Comparison of ENCODE assay signal across 1 cellular context in the genomic region with DNA sequence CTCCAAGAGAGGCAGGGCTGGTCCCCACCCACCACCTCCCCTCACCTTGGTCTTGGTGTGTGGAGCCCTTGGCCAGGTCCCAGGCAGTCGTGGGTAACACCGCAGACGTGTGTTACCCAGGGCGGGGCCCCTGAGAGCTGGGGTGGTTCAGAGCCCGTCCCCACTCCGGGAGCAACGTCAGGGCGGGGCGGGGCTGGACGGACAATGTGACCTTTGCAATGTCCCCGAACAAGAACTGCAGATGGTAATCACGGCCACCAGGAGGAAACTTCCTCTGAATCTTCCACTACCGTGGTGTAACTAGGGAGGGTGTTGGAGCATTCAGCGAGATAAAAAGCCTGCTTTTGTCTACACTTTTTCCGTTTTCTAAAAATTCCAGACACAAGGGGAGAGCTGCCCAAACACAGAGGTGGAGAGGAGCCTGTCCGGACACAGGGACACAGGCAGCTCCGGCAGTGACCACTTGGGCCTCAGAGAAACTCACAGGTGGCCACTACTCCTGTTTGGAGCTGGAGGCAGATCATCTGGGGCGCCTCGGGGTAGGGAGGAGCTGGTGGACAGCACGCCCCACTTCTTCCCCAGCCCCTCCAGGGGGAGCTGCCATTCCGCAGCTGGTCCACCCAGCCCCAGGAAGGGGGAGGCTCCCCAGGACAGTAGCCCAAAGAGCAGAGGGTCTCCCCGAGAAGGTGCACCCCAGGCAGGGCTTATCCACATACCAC.
TF ChIP-seq lines count a peak whose summit lies in the region.

No MANE protein-coding gene starts in this region.

TF ChIP-seq in HepG2, 621 proteins besides CTCF, POLR2A, EP300 and RAD21 (continued from another document and continues in another):
- no peak for TF ChIP-seq ZNF34 (CRISPR knock-in tag; IDR thresholded peaks at IDR 0.05; ENCODE audit: borderline replicate concordance)
- TF ChIP-seq ATRX (CRISPR knock-in tag; IDR thresholded peaks at IDR 0.05; ENCODE audit: borderline replicate concordance) = no peak
- TF ChIP-seq GTF2F1 (IDR thresholded peaks at IDR 0.05; ENCODE audit: low read length) = no peak
- no peak for TF ChIP-seq ZSCAN9 (CRISPR knock-in tag; IDR thresholded peaks at IDR 0.05; ENCODE audit: borderline replicate concordance)
- 0 out of 2 replicates have a peak, but pooled peaks have one; percentile 48 for TF ChIP-seq SNAI1 (CRISPR knock-in tag; IDR thresholded peaks at IDR 0.05; ENCODE audit: borderline replicate concordance)
- TF ChIP-seq, protein P1, sequence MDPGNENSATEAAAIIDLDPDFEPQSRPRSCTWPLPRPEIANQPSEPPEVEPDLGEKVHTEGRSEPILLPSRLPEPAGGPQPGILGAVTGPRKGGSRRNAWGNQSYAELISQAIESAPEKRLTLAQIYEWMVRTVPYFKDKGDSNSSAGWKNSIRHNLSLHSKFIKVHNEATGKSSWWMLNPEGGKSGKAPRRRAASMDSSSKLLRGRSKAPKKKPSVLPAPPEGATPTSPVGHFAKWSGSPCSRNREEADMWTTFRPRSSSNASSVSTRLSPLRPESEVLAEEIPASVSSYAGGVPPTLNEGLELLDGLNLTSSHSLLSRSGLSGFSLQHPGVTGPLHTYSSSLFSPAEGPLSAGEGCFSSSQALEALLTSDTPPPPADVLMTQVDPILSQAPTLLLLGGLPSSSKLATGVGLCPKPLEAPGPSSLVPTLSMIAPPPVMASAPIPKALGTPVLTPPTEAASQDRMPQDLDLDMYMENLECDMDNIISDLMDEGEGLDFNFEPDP (CRISPR knock-in tag; conservative IDR thresholded peaks at IDR 0.05) = no peak
- TF ChIP-seq ZFP82 (CRISPR knock-in tag; IDR thresholded peaks at IDR 0.05; ENCODE audit: borderline replicate concordance) = no peak
- TF ChIP-seq, protein P2, sequence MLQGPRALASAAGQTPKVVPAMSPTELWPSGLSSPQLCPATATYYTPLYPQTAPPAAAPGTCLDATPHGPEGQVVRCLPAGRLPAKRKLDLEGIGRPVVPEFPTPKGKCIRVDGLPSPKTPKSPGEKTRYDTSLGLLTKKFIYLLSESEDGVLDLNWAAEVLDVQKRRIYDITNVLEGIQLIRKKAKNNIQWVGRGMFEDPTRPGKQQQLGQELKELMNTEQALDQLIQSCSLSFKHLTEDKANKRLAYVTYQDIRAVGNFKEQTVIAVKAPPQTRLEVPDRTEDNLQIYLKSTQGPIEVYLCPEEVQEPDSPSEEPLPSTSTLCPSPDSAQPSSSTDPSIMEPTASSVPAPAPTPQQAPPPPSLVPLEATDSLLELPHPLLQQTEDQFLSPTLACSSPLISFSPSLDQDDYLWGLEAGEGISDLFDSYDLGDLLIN (CRISPR knock-in tag; IDR thresholded peaks at IDR 0.05; ENCODE audit: borderline replicate concordance) = no peak
- no peak for TF ChIP-seq SIX1 (CRISPR knock-in tag; IDR thresholded peaks at IDR 0.05; ENCODE audit: borderline replicate concordance)
- TF ChIP-seq, protein P3, sequence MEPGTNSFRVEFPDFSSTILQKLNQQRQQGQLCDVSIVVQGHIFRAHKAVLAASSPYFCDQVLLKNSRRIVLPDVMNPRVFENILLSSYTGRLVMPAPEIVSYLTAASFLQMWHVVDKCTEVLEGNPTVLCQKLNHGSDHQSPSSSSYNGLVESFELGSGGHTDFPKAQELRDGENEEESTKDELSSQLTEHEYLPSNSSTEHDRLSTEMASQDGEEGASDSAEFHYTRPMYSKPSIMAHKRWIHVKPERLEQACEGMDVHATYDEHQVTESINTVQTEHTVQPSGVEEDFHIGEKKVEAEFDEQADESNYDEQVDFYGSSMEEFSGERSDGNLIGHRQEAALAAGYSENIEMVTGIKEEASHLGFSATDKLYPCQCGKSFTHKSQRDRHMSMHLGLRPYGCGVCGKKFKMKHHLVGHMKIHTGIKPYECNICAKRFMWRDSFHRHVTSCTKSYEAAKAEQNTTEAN (CRISPR knock-in tag; conservative IDR thresholded peaks at IDR 0.05) = no peak
- TF ChIP-seq ZNF430 (CRISPR knock-in tag; IDR thresholded peaks at IDR 0.05) = no peak
- TF ChIP-seq, protein P4, sequence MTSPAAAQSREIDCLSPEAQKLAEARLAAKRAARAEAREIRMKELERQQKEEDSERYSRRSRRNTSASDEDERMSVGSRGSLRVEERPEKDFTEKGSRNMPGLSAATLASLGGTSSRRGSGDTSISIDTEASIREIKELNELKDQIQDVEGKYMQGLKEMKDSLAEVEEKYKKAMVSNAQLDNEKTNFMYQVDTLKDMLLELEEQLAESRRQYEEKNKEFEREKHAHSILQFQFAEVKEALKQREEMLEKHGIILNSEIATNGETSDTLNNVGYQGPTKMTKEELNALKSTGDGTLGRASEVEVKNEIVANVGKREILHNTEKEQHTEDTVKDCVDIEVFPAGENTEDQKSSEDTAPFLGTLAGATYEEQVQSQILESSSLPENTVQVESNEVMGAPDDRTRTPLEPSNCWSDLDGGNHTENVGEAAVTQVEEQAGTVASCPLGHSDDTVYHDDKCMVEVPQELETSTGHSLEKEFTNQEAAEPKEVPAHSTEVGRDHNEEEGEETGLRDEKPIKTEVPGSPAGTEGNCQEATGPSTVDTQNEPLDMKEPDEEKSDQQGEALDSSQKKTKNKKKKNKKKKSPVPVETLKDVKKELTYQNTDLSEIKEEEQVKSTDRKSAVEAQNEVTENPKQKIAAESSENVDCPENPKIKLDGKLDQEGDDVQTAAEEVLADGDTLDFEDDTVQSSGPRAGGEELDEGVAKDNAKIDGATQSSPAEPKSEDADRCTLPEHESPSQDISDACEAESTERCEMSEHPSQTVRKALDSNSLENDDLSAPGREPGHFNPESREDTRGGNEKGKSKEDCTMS (CRISPR knock-in tag; conservative IDR thresholded peaks at IDR 0.05) = no peak
- no peak for TF ChIP-seq ZNF841 (CRISPR knock-in tag; IDR thresholded peaks at IDR 0.05; ENCODE audit: borderline replicate concordance)
- no peak for TF ChIP-seq TRIM24 (CRISPR knock-in tag; IDR thresholded peaks at IDR 0.05)
- TF ChIP-seq, protein P5, sequence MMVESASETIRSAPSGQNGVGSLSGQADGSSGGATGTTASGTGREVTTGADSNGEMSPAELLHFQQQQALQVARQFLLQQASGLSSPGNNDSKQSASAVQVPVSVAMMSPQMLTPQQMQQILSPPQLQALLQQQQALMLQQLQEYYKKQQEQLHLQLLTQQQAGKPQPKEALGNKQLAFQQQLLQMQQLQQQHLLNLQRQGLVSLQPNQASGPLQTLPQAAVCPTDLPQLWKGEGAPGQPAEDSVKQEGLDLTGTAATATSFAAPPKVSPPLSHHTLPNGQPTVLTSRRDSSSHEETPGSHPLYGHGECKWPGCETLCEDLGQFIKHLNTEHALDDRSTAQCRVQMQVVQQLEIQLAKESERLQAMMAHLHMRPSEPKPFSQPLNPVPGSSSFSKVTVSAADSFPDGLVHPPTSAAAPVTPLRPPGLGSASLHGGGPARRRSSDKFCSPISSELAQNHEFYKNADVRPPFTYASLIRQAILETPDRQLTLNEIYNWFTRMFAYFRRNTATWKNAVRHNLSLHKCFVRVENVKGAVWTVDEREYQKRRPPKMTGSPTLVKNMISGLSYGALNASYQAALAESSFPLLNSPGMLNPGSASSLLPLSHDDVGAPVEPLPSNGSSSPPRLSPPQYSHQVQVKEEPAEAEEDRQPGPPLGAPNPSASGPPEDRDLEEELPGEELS (CRISPR knock-in tag; IDR thresholded peaks at IDR 0.05) = 0 out of 2 replicates have a peak, but pooled peaks have one; percentile 8
- no peak for TF ChIP-seq FLYWCH1 (CRISPR knock-in tag; IDR thresholded peaks at IDR 0.05)
- TF ChIP-seq NAIF1 (CRISPR knock-in tag; IDR thresholded peaks at IDR 0.05; ENCODE audit: borderline replicate concordance) = no peak
- TF ChIP-seq ARID2 (CRISPR knock-in tag; IDR thresholded peaks at IDR 0.05; ENCODE audit: borderline replicate concordance) = no peak
- no peak for TF ChIP-seq MEIS2 (CRISPR knock-in tag; IDR thresholded peaks at IDR 0.05)
- TF ChIP-seq ZNF839 (CRISPR knock-in tag; IDR thresholded peaks at IDR 0.05; ENCODE audit: borderline replicate concordance) = no peak
- TF ChIP-seq ZBTB42 (CRISPR knock-in tag; IDR thresholded peaks at IDR 0.05) = no peak
- TF ChIP-seq XRCC5 (optimal IDR thresholded peaks at IDR 0.05; ENCODE audit: low read length) = peak; percentile 86
- no peak for TF ChIP-seq ZFP36L1 (CRISPR knock-in tag; IDR thresholded peaks at IDR 0.05)
- no peak for TF ChIP-seq RARG (CRISPR knock-in tag; IDR thresholded peaks at IDR 0.05; ENCODE audit: low read depth)
- no peak for TF ChIP-seq RFXAP (CRISPR knock-in tag; IDR thresholded peaks at IDR 0.05; ENCODE audit: borderline replicate concordance)
- TF ChIP-seq GATAD2A (CRISPR knock-in tag; IDR thresholded peaks at IDR 0.05) = peak; percentile 75
- TF ChIP-seq, protein P6, sequence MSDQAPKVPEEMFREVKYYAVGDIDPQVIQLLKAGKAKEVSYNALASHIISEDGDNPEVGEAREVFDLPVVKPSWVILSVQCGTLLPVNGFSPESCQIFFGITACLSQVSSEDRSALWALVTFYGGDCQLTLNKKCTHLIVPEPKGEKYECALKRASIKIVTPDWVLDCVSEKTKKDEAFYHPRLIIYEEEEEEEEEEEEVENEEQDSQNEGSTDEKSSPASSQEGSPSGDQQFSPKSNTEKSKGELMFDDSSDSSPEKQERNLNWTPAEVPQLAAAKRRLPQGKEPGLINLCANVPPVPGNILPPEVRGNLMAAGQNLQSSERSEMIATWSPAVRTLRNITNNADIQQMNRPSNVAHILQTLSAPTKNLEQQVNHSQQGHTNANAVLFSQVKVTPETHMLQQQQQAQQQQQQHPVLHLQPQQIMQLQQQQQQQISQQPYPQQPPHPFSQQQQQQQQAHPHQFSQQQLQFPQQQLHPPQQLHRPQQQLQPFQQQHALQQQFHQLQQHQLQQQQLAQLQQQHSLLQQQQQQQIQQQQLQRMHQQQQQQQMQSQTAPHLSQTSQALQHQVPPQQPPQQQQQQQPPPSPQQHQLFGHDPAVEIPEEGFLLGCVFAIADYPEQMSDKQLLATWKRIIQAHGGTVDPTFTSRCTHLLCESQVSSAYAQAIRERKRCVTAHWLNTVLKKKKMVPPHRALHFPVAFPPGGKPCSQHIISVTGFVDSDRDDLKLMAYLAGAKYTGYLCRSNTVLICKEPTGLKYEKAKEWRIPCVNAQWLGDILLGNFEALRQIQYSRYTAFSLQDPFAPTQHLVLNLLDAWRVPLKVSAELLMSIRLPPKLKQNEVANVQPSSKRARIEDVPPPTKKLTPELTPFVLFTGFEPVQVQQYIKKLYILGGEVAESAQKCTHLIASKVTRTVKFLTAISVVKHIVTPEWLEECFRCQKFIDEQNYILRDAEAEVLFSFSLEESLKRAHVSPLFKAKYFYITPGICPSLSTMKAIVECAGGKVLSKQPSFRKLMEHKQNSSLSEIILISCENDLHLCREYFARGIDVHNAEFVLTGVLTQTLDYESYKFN (CRISPR knock-in tag; conservative IDR thresholded peaks at IDR 0.05) = peak; percentile 68
- 0 out of 2 replicates have a peak, but pooled peaks have one; percentile 37 for TF ChIP-seq MXD4 (CRISPR knock-in tag; IDR thresholded peaks at IDR 0.05)
- TF ChIP-seq ATF7 (IDR thresholded peaks at IDR 0.05) = no peak
- no peak; the same call in 1 of the 2 replicates for TF ChIP-seq ATF7 (CRISPR knock-in tag; IDR thresholded peaks at IDR 0.05)
- TF ChIP-seq CBFB (CRISPR knock-in tag; IDR thresholded peaks at IDR 0.05) = no peak
- no peak for TF ChIP-seq ZNF670 (CRISPR knock-in tag; IDR thresholded peaks at IDR 0.05; ENCODE audit: borderline replicate concordance)
- no peak for TF ChIP-seq ZNF234 (CRISPR knock-in tag; conservative IDR thresholded peaks at IDR 0.05)
- TF ChIP-seq FOXA3 (CRISPR knock-in tag; IDR thresholded peaks at IDR 0.05) = peak; percentile 33; the same call in 1 of the 2 replicates
- TF ChIP-seq, protein P7, sequence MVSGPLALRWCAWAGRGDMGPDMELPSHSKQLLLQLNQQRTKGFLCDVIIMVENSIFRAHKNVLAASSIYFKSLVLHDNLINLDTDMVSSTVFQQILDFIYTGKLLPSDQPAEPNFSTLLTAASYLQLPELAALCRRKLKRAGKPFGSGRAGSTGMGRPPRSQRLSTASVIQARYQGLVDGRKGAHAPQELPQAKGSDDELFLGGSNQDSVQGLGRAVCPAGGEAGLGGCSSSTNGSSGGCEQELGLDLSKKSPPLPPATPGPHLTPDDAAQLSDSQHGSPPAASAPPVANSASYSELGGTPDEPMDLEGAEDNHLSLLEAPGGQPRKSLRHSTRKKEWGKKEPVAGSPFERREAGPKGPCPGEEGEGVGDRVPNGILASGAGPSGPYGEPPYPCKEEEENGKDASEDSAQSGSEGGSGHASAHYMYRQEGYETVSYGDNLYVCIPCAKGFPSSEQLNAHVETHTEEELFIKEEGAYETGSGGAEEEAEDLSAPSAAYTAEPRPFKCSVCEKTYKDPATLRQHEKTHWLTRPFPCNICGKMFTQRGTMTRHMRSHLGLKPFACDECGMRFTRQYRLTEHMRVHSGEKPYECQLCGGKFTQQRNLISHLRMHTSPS (CRISPR knock-in tag; IDR thresholded peaks at IDR 0.05; ENCODE audit: low read depth) = 0 out of 2 replicates have a peak, but pooled peaks have one; percentile 17
- TF ChIP-seq ZNF792 (CRISPR knock-in tag; IDR thresholded peaks at IDR 0.05) = peak; percentile 80
- TF ChIP-seq, protein P8, sequence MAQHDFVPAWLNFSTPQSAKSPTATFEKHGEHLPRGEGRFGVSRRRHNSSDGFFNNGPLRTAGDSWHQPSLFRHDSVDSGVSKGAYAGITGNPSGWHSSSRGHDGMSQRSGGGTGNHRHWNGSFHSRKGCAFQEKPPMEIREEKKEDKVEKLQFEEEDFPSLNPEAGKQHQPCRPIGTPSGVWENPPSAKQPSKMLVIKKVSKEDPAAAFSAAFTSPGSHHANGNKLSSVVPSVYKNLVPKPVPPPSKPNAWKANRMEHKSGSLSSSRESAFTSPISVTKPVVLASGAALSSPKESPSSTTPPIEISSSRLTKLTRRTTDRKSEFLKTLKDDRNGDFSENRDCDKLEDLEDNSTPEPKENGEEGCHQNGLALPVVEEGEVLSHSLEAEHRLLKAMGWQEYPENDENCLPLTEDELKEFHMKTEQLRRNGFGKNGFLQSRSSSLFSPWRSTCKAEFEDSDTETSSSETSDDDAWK (CRISPR knock-in tag; IDR thresholded peaks at IDR 0.05) = no peak
- TF ChIP-seq ZNF567 (CRISPR knock-in tag; IDR thresholded peaks at IDR 0.05; ENCODE audit: borderline replicate concordance) = no peak
- TF ChIP-seq SMAD1 (CRISPR knock-in tag; IDR thresholded peaks at IDR 0.05; ENCODE audit: borderline replicate concordance, low read depth) = no peak
- no peak for TF ChIP-seq ZNF251 (CRISPR knock-in tag; IDR thresholded peaks at IDR 0.05)
- no peak for TF ChIP-seq THYN1 (CRISPR knock-in tag; IDR thresholded peaks at IDR 0.05; ENCODE audit: borderline replicate concordance, low read depth)
- no peak for TF ChIP-seq CHCHD3 (CRISPR knock-in tag; IDR thresholded peaks at IDR 0.05)
- peak; percentile 55; the same call in 1 of the 2 replicates for TF ChIP-seq SP4 (CRISPR knock-in tag; IDR thresholded peaks at IDR 0.05)
- TF ChIP-seq ZNF446 (CRISPR knock-in tag; IDR thresholded peaks at IDR 0.05) = no peak
- no peak; the same call in 1 of the 2 replicates for TF ChIP-seq ZBTB7B (CRISPR knock-in tag; IDR thresholded peaks at IDR 0.05)
- peak; percentile 47 for TF ChIP-seq HNRNPLL (IDR thresholded peaks at IDR 0.05; ENCODE audit: low read depth, low read length, poor library complexity, severe bottlenecking)
- no peak for TF ChIP-seq ZC3H4 (CRISPR knock-in tag; IDR thresholded peaks at IDR 0.05; ENCODE audit: borderline replicate concordance)
- TF ChIP-seq NFRKB (IDR thresholded peaks at IDR 0.05) = no peak
